In the genomic region with DNA sequence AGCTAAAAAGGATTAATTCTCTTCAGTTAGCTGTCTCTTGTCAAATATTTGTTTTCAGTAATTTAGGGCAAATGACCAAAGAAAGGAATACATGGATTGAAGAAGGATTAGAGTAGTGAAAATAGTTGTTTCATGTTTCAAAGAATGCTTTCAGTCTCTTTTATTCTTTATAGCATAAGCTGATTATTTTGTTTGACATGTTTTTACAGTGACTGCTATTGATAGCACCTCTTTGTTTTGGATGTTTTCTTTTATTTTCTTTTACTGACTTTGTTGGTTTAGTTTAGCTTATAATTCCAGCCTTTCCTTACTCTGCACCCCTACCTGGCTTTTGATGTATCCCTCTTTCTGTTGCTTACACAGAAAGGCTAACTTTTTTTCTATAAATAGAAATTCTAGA, we compare ENCODE assay signal across 32 cellular contexts.
"Had no signal": no experiment of that assay in that cellular context is flagged by ENCODE, and none has a peak within 500 bp of the region (broad histone marks: within the 10 kb centered on the region; RNA-seq: fewer than 3 reads in every experiment).

No MANE protein-coding gene starts in this region.

- H3K27ac ChIP-seq: adrenal gland, PC-9, RWPE1, WERI-Rb-1 had no signal

- H3K9me3 ChIP-seq: adrenal gland had no signal

- H3K4me1 Mint-ChIP-seq: brain had no signal

- H3K4me3 ChIP-seq: adrenal gland, PC-9 had no signal

- H3K4me3 Mint-ChIP-seq: activated CD4-positive, alpha-beta T cell treated with anti-CD3 and anti-CD28 coated beads, Interleukin-2, amount 10 ng/mL, durations not matched to agents 24 days and 14 days; activated naive CD4-positive, alpha-beta T cell treated with anti-CD3 and anti-CD28 coated beads for 36 hours; activated T-cell treated with anti-CD3 and anti-CD28 coated beads, Interleukin-2, amount 50 U/mL, for 4 hours; activated T-helper 1 cell treated with anti-CD3 and anti-CD28 coated beads, Interleukin-12 subunit alpha, Interleukin-12 subunit beta, Interleukin-2, Interleukin-4 antibody, amounts not matched to agents 30 ng/mL and 10 ng/mL and 1 ng/mL, durations not matched to agents 14 hours and 24 hours and 36 hours; brain had no signal

- H3K9me3 Mint-ChIP-seq: activated CD4-positive, alpha-beta T cell treated with anti-CD3 and anti-CD28 coated beads, Interleukin-2, amount 10 ng/mL, durations not matched to agents 24 days and 14 days; activated naive CD4-positive, alpha-beta T cell treated with anti-CD3 and anti-CD28 coated beads for 36 hours; activated naive CD4-positive, alpha-beta T cell treated with anti-CD3 and anti-CD28 coated beads, Interleukin-2, amount 50 U/mL, for 72 hours; activated T-cell treated with anti-CD3 and anti-CD28 coated beads, Interleukin-2, amount 50 U/mL, for 4 hours; activated T-helper 1 cell treated with anti-CD3 and anti-CD28 coated beads, Interleukin-12 subunit alpha, Interleukin-12 subunit beta, Interleukin-2, Interleukin-4 antibody, amounts not matched to agents 30 ng/mL and 10 ng/mL and 1 ng/mL, durations not matched to agents 14 hours and 24 hours and 36 hours; brain had no signal

- DNase-seq: activated CD4-positive, alpha-beta T cell treated with anti-CD3 and anti-CD28 coated beads, Interleukin-2, amount 10 ng/mL, durations not matched to agents 24 days and 14 days; activated CD4-positive, alpha-beta T cell treated with anti-CD3 and anti-CD28 coated beads, Interleukin-2, amount 50 U/mL, for 4 hours; activated CD8-positive, alpha-beta memory T cell treated with anti-CD3 and anti-CD28 coated beads, Interleukin-2, amount 50 U/mL, for 4 hours; activated gamma-delta T cell treated with Interleukin-2 at 50 U/mL for 16 hours; activated naive CD4-positive, alpha-beta T cell treated with anti-CD3 and anti-CD28 coated beads for 36 hours; activated T-cell treated with anti-CD3 and anti-CD28 coated beads for 4 hours; activated T-cell treated with anti-CD3 and anti-CD28 coated beads, Interleukin-2, amount 50 U/mL, for 4 hours; adrenal gland; caudate nucleus; cerebellar nuclear complex; NCI-H1092 treated with DMSO at 0.1 percent for 48 hours; NCI-H1417; NCI-H146; NCI-H187; NCI-H2029 treated with DMSO at 0.1 percent for 48 hours; NCI-H2107; NCI-H2171; NCI-H510A; NCI-H526; NCI-H748 treated with DMSO at 0.1 percent for 48 hours; NK-92 treated with Interleukin-12 subunit alpha and Interleukin-12 subunit beta, amount 100 ng/mL, for 24 hours; PC-9; SIG-M5; T1000; WERI-Rb-1 had no signal

- H3K4me2 ChIP-seq: PC-9 had no signal

- FAIRE-seq: bronchial epithelial cell, RCC 7860 had no signal

- H3K27ac Mint-ChIP-seq: activated CD4-positive, alpha-beta T cell treated with anti-CD3 and anti-CD28 coated beads, Interleukin-2, amount 10 ng/mL, durations not matched to agents 24 days and 14 days; activated naive CD4-positive, alpha-beta T cell treated with anti-CD3 and anti-CD28 coated beads for 36 hours; activated naive CD4-positive, alpha-beta T cell treated with anti-CD3 and anti-CD28 coated beads, Interleukin-2, amount 50 U/mL, for 72 hours; activated T-helper 1 cell treated with anti-CD3 and anti-CD28 coated beads, Interleukin-12 subunit alpha, Interleukin-12 subunit beta, Interleukin-2, Interleukin-4 antibody, amounts not matched to agents 30 ng/mL and 10 ng/mL and 1 ng/mL, durations not matched to agents 14 hours and 24 hours and 36 hours; brain had no signal

- H2AFZ ChIP-seq: PC-9 had no signal

- H3K36me3 Mint-ChIP-seq: activated naive CD4-positive, alpha-beta T cell treated with anti-CD3 and anti-CD28 coated beads, Interleukin-2, amount 50 U/mL, for 72 hours; brain had no signal

- ATAC-seq: activated naive CD4-positive, alpha-beta T cell treated with anti-CD3 and anti-CD28 coated beads, Interleukin-2, amount 50 U/mL, for 72 hours; activated T-cell treated with anti-CD3 and anti-CD28 coated beads, Interleukin-2, amount 50 U/mL, for 4 hours; Right ventricle myocardium inferior had no signal

- H3K27me3 ChIP-seq: adrenal gland had no signal

- H3K36me3 ChIP-seq: adrenal gland, WERI-Rb-1 had no signal
